In genomic region chr6:111843347-111844147, GRCh38 we compare ENCODE assay signal across 9 cellular contexts. TPM values are rescaled to one million over a fixed set of nuclear protein-coding genes. Genes with fewer than 3 reads are reported as not detected.
A peak's percentile ranks its signal among the peaks of the same experiment; 100 is the strongest.
DNase-seq lines count a peak whose midpoint lies in the region; ATAC-seq and TF ChIP-seq lines count a peak whose summit lies in the region.
"Had no signal": no experiment of that assay in that cellular context is flagged by ENCODE, and none has a peak within 500 bp of the region (broad histone marks: within the 10 kb centered on the region; RNA-seq: fewer than 3 reads in every experiment).

No MANE protein-coding gene starts in this region.

- CTCF ChIA-PET in MCF 10A (lab: Yijun Ruan, JAX), result interaction anchor here (0.6 to 1.4 kb wide), 3 partner anchors 13 to 55 kb away, joined by 3 read pairs; no protein-coding TSS in a partner anchor

- BruUV-seq in MCF 10A (replicated peaks; lab: Mats Ljungman, UMichigan), result no TSS peak

- ATAC-seq in Right ventricle myocardium superior (ENCODE audit: poor library complexity), result peak; percentile 73
- no peak for ATAC-seq in GM18909 (IDR thresholded peaks at IDR 0.05; ENCODE audit: poor library complexity, unreplicated experiment)
- no peak for ATAC-seq in HG02852 (IDR thresholded peaks at IDR 0.05; ENCODE audit: unreplicated experiment)
- ATAC-seq in HG03135 (IDR thresholded peaks at IDR 0.05; ENCODE audit: unreplicated experiment), result no peak
- ATAC-seq: foreskin keratinocyte had no signal

- H3K4me1 Mint-ChIP-seq in MCF 10A (ENCODE audit: insufficient read depth, unreplicated experiment), result peaks cover 8% of the 10 kb centered on the region

- H3K4me3 Mint-ChIP-seq in MCF 10A (ENCODE audit: unreplicated experiment), result no peak overlapping the region

- peak; percentile 54 for DNase-seq in LHCN-M2 (ENCODE audit: low read depth)
- peak; percentile 56 to 70 for DNase-seq in activated CD4-positive, alpha-beta T cell treated with anti-CD3 and anti-CD28 coated beads, Interleukin-2, amount 50 U/mL, for 48 hours
- DNase-seq in Right ventricle myocardium superior, result peak; percentile 50
- peak; percentile 36 to 50 for DNase-seq in stimulated activated CD8-positive, alpha-beta memory T cell treated with anti-CD3 and anti-CD28 coated beads, Interleukin-15, amount 100 ng/mL, for 4 hours (ENCODE audit: low read depth in 2 of 2)
- DNase-seq in MCF 10A (ENCODE audit: unreplicated experiment), result no peak
- DNase-seq: foreskin keratinocyte had no signal

- no peaks in the 10 kb centered on the region for H3K36me3 Mint-ChIP-seq in MCF 10A (ENCODE audit: insufficient read depth, unreplicated experiment)

- TF ChIP-seq CTCF in MCF 10A (IDR thresholded peaks at IDR 0.05; ENCODE audit: unreplicated experiment), result no peak

- POLR2A ChIA-PET in MCF 10A (lab: Yijun Ruan, JAX), result interaction anchor here (0.6 kb wide), 1 partner anchor 109 kb away, joined by 3 read pairs; no protein-coding TSS in a partner anchor

- no peak overlapping the region for H3K27ac Mint-ChIP-seq in MCF 10A (ENCODE audit: low read depth, unreplicated experiment)

- H3K9me3 Mint-ChIP-seq in MCF 10A (ENCODE audit: unreplicated experiment), result no peaks in the 10 kb centered on the region

- intact Hi-C loops in Right ventricle myocardium superior (cut with DNase I), result no loop called here
- intact Hi-C loops in MCF 10A (cut with micrococcal nuclease), result no loop called here

- no peaks in the 10 kb centered on the region for H3K27me3 Mint-ChIP-seq in MCF 10A (ENCODE audit: insufficient read depth, unreplicated experiment)

RNA-seq across cellular contexts. Expression of gene FYN, which starts 29.7 kb away (rescaled TPM):
- 95.8 and 103 TPM in 2 replicates for total RNA-seq in LHCN-M2 (2014; rRNA removed)
- polyA plus RNA-seq in LHCN-M2 (2012), result 74.1 TPM
- 40.6 TPM for total RNA-seq in Right ventricle myocardium superior
- 37.8 and 53.7 TPM in 2 replicates for total RNA-seq in MCF 10A (2022)
